Comparison of ENCODE assay signal across 1 cellular context in the genomic region with DNA sequence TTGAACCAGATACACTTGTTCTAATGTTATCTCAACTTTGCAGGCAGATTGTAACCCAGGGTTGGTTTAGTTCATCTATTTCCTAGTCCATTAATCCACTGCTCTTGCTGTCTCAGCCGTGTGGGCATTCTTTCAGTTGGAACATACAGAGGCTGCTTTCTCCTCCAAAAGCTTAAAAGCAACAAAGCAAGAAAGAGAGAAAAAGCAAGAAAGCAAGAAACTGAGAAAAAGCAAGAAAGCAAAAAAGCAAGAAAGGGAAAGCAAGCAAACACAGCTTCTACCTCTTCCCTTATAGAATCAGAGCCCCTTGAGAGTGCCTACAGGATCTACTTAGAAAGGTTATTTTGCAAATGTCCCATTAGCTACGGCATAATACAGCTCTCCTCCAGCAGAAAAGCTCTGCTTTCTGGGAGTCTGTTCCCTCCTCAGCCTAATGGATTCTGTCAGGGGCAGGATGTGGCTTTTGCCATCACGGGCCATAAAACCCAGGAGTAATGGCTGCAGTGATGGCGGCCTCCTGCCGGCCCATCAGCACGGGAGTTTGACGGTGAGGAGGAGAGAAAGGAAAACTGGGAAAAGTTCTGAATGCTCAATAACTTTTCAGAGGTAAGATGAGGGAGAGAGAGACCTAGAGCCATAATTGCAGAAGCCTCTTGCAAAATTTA.
TF ChIP-seq lines count a peak whose summit lies in the region.

No MANE protein-coding gene starts in this region.

TF ChIP-seq in K562, 482 proteins besides CTCF, POLR2A, EP300 and RAD21 (continued from another document and continues in another):
- TF ChIP-seq SMAD4 (CRISPR knock-in tag; conservative IDR thresholded peaks at IDR 0.05) (peak; percentile 8), RFX7 (CRISPR knock-in tag; IDR thresholded peaks at IDR 0.05) (no peak; the same call in 1 of the 2 replicates), ATF7 (IDR thresholded peaks at IDR 0.05) (no peak), SMARCA4 (IDR thresholded peaks at IDR 0.05) (peak; percentile 72), C11orf30 (IDR thresholded peaks at IDR 0.05; ENCODE audit: low read depth) (no peak), PHB2 (IDR thresholded peaks at IDR 0.05; ENCODE audit: low read depth) (0 out of 2 replicates have a peak, but pooled peaks have one; percentile 23), MAFF (IDR thresholded peaks at IDR 0.05; ENCODE audit: low read length) (peak; percentile 18; the same call in 1 of the 2 replicates), PML (IDR thresholded peaks at IDR 0.05; ENCODE audit: low read length) (peak; percentile 74), PHF8 (IDR thresholded peaks at IDR 0.05; ENCODE audit: borderline replicate concordance, low read length) (peak; percentile 41; the same call in 1 of the 2 replicates), POLR2G (IDR thresholded peaks at IDR 0.05; ENCODE audit: low read depth, low read length) (peak; percentile 26; the same call in 1 of the 2 replicates), ZNF583 (CRISPR knock-in tag; IDR thresholded peaks at IDR 0.05) (no peak), CBX3 (IDR thresholded peaks at IDR 0.05; ENCODE audit: borderline replicate concordance in 1 of 2, low read length in 2 of 2) (no peak; a peak in 1 of 3 replicates), ZNF764 (CRISPR knock-in tag; IDR thresholded peaks at IDR 0.05; ENCODE audit: low read depth) (no peak), ARID1B (IDR thresholded peaks at IDR 0.05) (peak; percentile 94), ZSCAN29 (IDR thresholded peaks at IDR 0.05) (no peak), HDAC1 (IDR thresholded peaks at IDR 0.05) (peak in 1 of 2 experiments; percentile 30; a peak in 1 of 4 replicates), ZNF263 (CRISPR knock-in tag; IDR thresholded peaks at IDR 0.05; ENCODE audit: borderline replicate concordance) (no peak), FOXK1 (CRISPR knock-in tag; IDR thresholded peaks at IDR 0.05; ENCODE audit: borderline replicate concordance) (no peak), U2AF1 (optimal IDR thresholded peaks at IDR 0.05; ENCODE audit: low read depth, low read length) (no peak), DACH1 (IDR thresholded peaks at IDR 0.05; ENCODE audit: partially characterized antibody) (peak; percentile 57), SREBF1 (IDR thresholded peaks at IDR 0.05; ENCODE audit: borderline replicate concordance, low read depth, low read length) (no peak), NR1H2 (CRISPR knock-in tag; IDR thresholded peaks at IDR 0.05) (no peak), ZNF644 (tag; IDR thresholded peaks at IDR 0.05; ENCODE audit: low read depth) (peak; percentile 46; the same call in 1 of the 2 replicates), ZBTB7A (IDR thresholded peaks at IDR 0.05; ENCODE audit: borderline replicate concordance, control insufficient read depth, low read depth, low read length) (no peak), NR4A1 (CRISPR knock-in tag; IDR thresholded peaks at IDR 0.05) (no peak), NR4A1 (tag; IDR thresholded peaks at IDR 0.05) (no peak), FOXM1 (IDR thresholded peaks at IDR 0.05; ENCODE audit: low read depth) (peak; percentile 72), FOXM1 (CRISPR knock-in tag; IDR thresholded peaks at IDR 0.05; ENCODE audit: low read depth) (no peak), HDGF (IDR thresholded peaks at IDR 0.05) (peak; percentile 26; the same call in 1 of the 2 replicates), FOXA3 (CRISPR knock-in tag; conservative IDR thresholded peaks at IDR 0.05 in 1 of 2, IDR thresholded peaks at IDR 0.05 in 1 of 2) (no peak), NR2C2 (CRISPR knock-in tag; IDR thresholded peaks at IDR 0.05) (no peak), NR2C2 (tag; IDR thresholded peaks at IDR 0.05) (no peak), RFX1 (IDR thresholded peaks at IDR 0.05) (no peak; the same call in 1 of the 2 replicates), XRCC4 (IDR thresholded peaks at IDR 0.05; ENCODE audit: extremely low read depth, insufficient read depth, insufficient read length) (no peak), CC2D1A (IDR thresholded peaks at IDR 0.05) (no peak), CBFA2T3 (IDR thresholded peaks at IDR 0.05) (peak; percentile 91), ZNF197 (CRISPR knock-in tag; IDR thresholded peaks at IDR 0.05; ENCODE audit: low read depth) (peak; percentile 90; the same call in 1 of the 2 replicates), TRIM24 (IDR thresholded peaks at IDR 0.05) (peak; percentile 9 to 47; a peak in 1 of 4 replicates), ZNF41 (CRISPR knock-in tag; conservative IDR thresholded peaks at IDR 0.05) (no peak), ZKSCAN1 (IDR thresholded peaks at IDR 0.05; ENCODE audit: low read depth, low read length) (no peak; the same call in 1 of the 2 replicates), ZNF780A (CRISPR knock-in tag; IDR thresholded peaks at IDR 0.05) (no peak), ZNF695 (CRISPR knock-in tag; IDR thresholded peaks at IDR 0.05) (no peak), NFIC (IDR thresholded peaks at IDR 0.05) (peak; percentile 56; the same call in 1 of the 2 replicates), ZNF384 (IDR thresholded peaks at IDR 0.05; ENCODE audit: low read depth, low read length) (no peak), BDP1 (IDR thresholded peaks at IDR 0.05; ENCODE audit: insufficient read depth, insufficient read length) (no peak)
- TF ChIP-seq, protein P1, sequence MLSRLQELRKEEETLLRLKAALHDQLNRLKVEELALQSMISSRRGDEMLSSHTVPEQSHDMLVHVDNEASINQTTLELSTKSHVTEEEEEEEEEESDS (CRISPR knock-in tag; IDR thresholded peaks at IDR 0.05): no peak
- TF ChIP-seq, protein P2, sequence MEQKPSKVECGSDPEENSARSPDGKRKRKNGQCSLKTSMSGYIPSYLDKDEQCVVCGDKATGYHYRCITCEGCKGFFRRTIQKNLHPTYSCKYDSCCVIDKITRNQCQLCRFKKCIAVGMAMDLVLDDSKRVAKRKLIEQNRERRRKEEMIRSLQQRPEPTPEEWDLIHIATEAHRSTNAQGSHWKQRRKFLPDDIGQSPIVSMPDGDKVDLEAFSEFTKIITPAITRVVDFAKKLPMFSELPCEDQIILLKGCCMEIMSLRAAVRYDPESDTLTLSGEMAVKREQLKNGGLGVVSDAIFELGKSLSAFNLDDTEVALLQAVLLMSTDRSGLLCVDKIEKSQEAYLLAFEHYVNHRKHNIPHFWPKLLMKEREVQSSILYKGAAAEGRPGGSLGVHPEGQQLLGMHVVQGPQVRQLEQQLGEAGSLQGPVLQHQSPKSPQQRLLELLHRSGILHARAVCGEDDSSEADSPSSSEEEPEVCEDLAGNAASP (IDR thresholded peaks at IDR 0.05): no peak
- TF ChIP-seq, protein P3, sequence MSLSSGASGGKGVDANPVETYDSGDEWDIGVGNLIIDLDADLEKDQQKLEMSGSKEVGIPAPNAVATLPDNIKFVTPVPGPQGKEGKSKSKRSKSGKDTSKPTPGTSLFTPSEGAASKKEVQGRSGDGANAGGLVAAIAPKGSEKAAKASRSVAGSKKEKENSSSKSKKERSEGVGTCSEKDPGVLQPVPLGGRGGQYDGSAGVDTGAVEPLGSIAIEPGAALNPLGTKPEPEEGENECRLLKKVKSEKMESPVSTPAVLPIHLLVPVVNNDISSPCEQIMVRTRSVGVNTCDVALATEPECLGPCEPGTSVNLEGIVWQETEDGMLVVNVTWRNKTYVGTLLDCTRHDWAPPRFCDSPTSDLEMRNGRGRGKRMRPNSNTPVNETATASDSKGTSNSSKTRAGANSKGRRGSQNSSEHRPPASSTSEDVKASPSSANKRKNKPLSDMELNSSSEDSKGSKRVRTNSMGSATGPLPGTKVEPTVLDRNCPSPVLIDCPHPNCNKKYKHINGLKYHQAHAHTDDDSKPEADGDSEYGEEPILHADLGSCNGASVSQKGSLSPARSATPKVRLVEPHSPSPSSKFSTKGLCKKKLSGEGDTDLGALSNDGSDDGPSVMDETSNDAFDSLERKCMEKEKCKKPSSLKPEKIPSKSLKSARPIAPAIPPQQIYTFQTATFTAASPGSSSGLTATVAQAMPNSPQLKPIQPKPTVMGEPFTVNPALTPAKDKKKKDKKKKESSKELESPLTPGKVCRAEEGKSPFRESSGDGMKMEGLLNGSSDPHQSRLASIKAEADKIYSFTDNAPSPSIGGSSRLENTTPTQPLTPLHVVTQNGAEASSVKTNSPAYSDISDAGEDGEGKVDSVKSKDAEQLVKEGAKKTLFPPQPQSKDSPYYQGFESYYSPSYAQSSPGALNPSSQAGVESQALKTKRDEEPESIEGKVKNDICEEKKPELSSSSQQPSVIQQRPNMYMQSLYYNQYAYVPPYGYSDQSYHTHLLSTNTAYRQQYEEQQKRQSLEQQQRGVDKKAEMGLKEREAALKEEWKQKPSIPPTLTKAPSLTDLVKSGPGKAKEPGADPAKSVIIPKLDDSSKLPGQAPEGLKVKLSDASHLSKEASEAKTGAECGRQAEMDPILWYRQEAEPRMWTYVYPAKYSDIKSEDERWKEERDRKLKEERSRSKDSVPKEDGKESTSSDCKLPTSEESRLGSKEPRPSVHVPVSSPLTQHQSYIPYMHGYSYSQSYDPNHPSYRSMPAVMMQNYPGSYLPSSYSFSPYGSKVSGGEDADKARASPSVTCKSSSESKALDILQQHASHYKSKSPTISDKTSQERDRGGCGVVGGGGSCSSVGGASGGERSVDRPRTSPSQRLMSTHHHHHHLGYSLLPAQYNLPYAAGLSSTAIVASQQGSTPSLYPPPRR (CRISPR knock-in tag; IDR thresholded peaks at IDR 0.05; ENCODE audit: borderline replicate concordance): no peak
- TF ChIP-seq, protein P4, sequence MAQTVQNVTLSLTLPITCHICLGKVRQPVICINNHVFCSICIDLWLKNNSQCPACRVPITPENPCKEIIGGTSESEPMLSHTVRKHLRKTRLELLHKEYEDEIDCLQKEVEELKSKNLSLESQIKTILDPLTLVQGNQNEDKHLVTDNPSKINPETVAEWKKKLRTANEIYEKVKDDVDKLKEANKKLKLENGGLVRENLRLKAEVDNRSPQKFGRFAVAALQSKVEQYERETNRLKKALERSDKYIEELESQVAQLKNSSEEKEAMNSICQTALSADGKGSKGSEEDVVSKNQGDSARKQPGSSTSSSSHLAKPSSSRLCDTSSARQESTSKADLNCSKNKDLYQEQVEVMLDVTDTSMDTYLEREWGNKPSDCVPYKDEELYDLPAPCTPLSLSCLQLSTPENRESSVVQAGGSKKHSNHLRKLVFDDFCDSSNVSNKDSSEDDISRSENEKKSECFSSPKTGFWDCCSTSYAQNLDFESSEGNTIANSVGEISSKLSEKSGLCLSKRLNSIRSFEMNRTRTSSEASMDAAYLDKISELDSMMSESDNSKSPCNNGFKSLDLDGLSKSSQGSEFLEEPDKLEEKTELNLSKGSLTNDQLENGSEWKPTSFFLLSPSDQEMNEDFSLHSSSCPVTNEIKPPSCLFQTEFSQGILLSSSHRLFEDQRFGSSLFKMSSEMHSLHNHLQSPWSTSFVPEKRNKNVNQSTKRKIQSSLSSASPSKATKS (CRISPR knock-in tag; IDR thresholded peaks at IDR 0.05): no peak
- TF ChIP-seq, protein P5, sequence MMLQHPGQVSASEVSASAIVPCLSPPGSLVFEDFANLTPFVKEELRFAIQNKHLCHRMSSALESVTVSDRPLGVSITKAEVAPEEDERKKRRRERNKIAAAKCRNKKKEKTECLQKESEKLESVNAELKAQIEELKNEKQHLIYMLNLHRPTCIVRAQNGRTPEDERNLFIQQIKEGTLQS (IDR thresholded peaks at IDR 0.05): no peak; the same call in 1 of the 2 replicates
- TF ChIP-seq, protein P5 (CRISPR knock-in tag; conservative IDR thresholded peaks at IDR 0.05): no peak
- TF ChIP-seq, protein P6, sequence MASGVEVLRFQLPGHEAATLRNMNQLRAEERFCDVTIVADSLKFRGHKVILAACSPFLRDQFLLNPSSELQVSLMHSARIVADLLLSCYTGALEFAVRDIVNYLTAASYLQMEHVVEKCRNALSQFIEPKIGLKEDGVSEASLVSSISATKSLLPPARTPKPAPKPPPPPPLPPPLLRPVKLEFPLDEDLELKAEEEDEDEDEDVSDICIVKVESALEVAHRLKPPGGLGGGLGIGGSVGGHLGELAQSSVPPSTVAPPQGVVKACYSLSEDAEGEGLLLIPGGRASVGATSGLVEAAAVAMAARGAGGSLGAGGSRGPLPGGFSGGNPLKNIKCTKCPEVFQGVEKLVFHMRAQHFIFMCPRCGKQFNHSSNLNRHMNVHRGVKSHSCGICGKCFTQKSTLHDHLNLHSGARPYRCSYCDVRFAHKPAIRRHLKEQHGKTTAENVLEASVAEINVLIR (CRISPR knock-in tag; IDR thresholded peaks at IDR 0.05): no peak
- TF ChIP-seq, protein P7, sequence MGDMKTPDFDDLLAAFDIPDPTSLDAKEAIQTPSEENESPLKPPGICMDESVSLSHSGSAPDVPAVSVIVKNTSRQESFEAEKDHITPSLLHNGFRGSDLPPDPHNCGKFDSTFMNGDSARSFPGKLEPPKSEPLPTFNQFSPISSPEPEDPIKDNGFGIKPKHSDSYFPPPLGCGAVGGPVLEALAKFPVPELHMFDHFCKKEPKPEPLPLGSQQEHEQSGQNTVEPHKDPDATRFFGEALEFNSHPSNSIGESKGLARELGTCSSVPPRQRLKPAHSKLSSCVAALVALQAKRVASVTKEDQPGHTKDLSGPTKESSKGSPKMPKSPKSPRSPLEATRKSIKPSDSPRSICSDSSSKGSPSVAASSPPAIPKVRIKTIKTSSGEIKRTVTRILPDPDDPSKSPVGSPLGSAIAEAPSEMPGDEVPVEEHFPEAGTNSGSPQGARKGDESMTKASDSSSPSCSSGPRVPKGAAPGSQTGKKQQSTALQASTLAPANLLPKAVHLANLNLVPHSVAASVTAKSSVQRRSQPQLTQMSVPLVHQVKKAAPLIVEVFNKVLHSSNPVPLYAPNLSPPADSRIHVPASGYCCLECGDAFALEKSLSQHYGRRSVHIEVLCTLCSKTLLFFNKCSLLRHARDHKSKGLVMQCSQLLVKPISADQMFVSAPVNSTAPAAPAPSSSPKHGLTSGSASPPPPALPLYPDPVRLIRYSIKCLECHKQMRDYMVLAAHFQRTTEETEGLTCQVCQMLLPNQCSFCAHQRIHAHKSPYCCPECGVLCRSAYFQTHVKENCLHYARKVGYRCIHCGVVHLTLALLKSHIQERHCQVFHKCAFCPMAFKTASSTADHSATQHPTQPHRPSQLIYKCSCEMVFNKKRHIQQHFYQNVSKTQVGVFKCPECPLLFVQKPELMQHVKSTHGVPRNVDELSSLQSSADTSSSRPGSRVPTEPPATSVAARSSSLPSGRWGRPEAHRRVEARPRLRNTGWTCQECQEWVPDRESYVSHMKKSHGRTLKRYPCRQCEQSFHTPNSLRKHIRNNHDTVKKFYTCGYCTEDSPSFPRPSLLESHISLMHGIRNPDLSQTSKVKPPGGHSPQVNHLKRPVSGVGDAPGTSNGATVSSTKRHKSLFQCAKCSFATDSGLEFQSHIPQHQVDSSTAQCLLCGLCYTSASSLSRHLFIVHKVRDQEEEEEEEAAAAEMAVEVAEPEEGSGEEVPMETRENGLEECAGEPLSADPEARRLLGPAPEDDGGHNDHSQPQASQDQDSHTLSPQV (IDR thresholded peaks at IDR 0.05): peak; percentile 82; the same call in 1 of the 2 replicates
- TF ChIP-seq, protein P8, sequence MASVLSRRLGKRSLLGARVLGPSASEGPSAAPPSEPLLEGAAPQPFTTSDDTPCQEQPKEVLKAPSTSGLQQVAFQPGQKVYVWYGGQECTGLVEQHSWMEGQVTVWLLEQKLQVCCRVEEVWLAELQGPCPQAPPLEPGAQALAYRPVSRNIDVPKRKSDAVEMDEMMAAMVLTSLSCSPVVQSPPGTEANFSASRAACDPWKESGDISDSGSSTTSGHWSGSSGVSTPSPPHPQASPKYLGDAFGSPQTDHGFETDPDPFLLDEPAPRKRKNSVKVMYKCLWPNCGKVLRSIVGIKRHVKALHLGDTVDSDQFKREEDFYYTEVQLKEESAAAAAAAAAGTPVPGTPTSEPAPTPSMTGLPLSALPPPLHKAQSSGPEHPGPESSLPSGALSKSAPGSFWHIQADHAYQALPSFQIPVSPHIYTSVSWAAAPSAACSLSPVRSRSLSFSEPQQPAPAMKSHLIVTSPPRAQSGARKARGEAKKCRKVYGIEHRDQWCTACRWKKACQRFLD (CRISPR knock-in tag; IDR thresholded peaks at IDR 0.05): no peak; the same call in 1 of the 2 replicates
